14 cellular contexts compared by ENCODE assay signal in genomic region chr4:141497627-141498026, GRCh38.
DNase-seq lines count a peak whose midpoint lies in the region; ATAC-seq and TF ChIP-seq lines count a peak whose summit lies in the region.
"Had no signal": no experiment of that assay in that cellular context is flagged by ENCODE, and none has a peak within 500 bp of the region (broad histone marks: within the 10 kb centered on the region; RNA-seq: fewer than 3 reads in every experiment).

No MANE protein-coding gene starts in this region.

- ATAC-seq in GM18907 (IDR thresholded peaks at IDR 0.05; ENCODE audit: unreplicated experiment): peak; percentile 97
- ATAC-seq in GM21528 (IDR thresholded peaks at IDR 0.05; ENCODE audit: low FRiP score, unreplicated experiment): peak; percentile 82
- ATAC-seq in HG03066 (IDR thresholded peaks at IDR 0.05; ENCODE audit: low read depth, unreplicated experiment): peak; percentile 67
- peak; percentile 66 for ATAC-seq in foreskin keratinocyte
- ATAC-seq: K562; naive thymus-derived CD4-positive, alpha-beta T cell had no signal

- H3K27me3 ChIP-seq in foreskin keratinocyte: no peaks in the 10 kb centered on the region
- no peaks in the 10 kb centered on the region for H3K27me3 ChIP-seq in tibial artery

- H3K9me3 ChIP-seq in tibial artery: no peaks in the 10 kb centered on the region

- intact Hi-C loops in tibial artery (cut with DNase I; ENCODE audit: low total_unique reads): no loop called here

- TF ChIP-seq CTCF in foreskin keratinocyte (conservative IDR thresholded peaks at IDR 0.05): no peak
- TF ChIP-seq CTCF in tibial artery (IDR thresholded peaks at IDR 0.05): no peak

- H3K4me3 ChIP-seq in tibial artery: no peak overlapping the region
- H3K4me3 ChIP-seq: K562, smooth muscle cell had no signal

- DNase-seq in foreskin keratinocyte (peak; percentile 16 to 45), tibial artery (no peak), DMS79 treated with DMSO at 0.1 percent for 48 hours (lab: John Stamatoyannopoulos, UW) (no peak)
- DNase-seq in central memory CD4-positive, alpha-beta T cell: no peak
- DNase-seq: Calu3; cerebellar nuclear complex; kidney; naive thymus-derived CD4-positive, alpha-beta T cell; NCI-H2171 treated with DMSO at 0.1 percent for 48 hours had no signal

- H3K36me3 ChIP-seq in tibial artery: no peaks in the 10 kb centered on the region

- no peak overlapping the region for H3K27ac ChIP-seq in foreskin keratinocyte
- H3K27ac ChIP-seq in tibial artery: no peak overlapping the region

- H3K4me1 ChIP-seq in foreskin keratinocyte (peaks cover 7% of the 10 kb centered on the region), tibial artery (no peaks in the 10 kb centered on the region)

Comparison
In these comparisons a context has a peak if more than half of its experiments do, and no peak if none do; other contexts are left out.
1. DNase-seq: peak in foreskin keratinocyte (2 of 2); none in tibial artery (0 of 2), DMS79 treated with DMSO at 0.1 percent for 48 hours (single experiment) and central memory CD4-positive, alpha-beta T cell (single experiment).
2. Peak in every context shown above with its lines, with median percentiles within 50 percentile points of each other: ATAC-seq.